18 cellular contexts compared by ENCODE assay signal in the genomic region with DNA sequence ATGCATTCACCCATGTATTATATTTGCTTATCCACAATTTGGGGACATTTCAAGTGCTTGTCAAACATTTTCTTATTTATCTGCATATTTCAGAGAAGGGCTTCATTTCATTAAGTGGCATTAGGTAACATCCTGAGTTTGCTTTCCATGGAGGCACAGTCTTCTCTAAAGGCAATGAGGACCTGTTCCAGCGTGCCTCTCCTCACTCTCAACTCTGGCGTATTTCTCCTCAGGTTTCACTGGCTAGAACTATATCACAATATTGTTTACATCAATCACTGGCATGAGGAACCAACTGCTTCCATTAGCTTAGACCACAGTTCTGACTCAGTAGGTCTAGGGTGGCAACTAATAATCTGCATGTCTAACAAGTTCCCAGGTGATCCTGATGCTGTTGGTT.
DNase-seq lines count a peak whose midpoint lies in the region; ATAC-seq and TF ChIP-seq lines count a peak whose summit lies in the region.
"Had no signal": no experiment of that assay in that cellular context is flagged by ENCODE, and none has a peak within 500 bp of the region (broad histone marks: within the 10 kb centered on the region; RNA-seq: fewer than 3 reads in every experiment).

No MANE protein-coding gene starts in this region.

- no peak overlapping the region for H3K56ac ChIP-seq in H9 (ENCODE audit: insufficient read length, low read depth, low read length)

- no peak overlapping the region for H3K27ac Mint-ChIP-seq in T-helper 2 cell treated with Interferon-gamma antibody and Interleukin-4, amounts not matched to agents 5 μg/mL and 100 μg/mL, for 36 hours
- H3K27ac Mint-ChIP-seq in H9 = no peak overlapping the region
- H3K27ac Mint-ChIP-seq in activated naive CD4-positive, alpha-beta T cell treated with anti-CD3 and anti-CD28 coated beads, Interleukin-2, amount 10 ng/mL, durations not matched to agents 7 days and 5 days = no peak overlapping the region
- H3K27ac Mint-ChIP-seq: activated naive CD8-positive, alpha-beta T cell treated with anti-CD3 and anti-CD28 coated beads, Interleukin-2, amount 10 ng/mL, durations not matched to agents 7 days and 5 days; activated T-helper 17 cell treated with anti-CD3 and anti-CD28 coated beads, Interleukin-2, amount 50 U/mL, for 72 hours; effector memory CD8-positive, alpha-beta T cell; neural progenitor cell; stimulated activated effector memory CD8-positive, alpha-beta T cell treated with anti-CD3 and anti-CD28 coated beads, Interleukin-12 subunit alpha, Interleukin-12 subunit beta, amount 100 ng/mL, for 72 hours had no signal

- H3K27me3 ChIP-seq in mammary epithelial cell (ENCODE audit: insufficient read depth, low read length) (no peaks in the 10 kb centered on the region), breast epithelium (no peaks in the 10 kb centered on the region), brain microvascular endothelial cell (replicated peaks) (no peaks in the 10 kb centered on the region), H9 (ENCODE audit: insufficient read depth, low read length) (no peaks in the 10 kb centered on the region)
- H3K27me3 ChIP-seq: BLaER1 treated with 17β-estradiol and CSF1 and Interleukin-3, amounts not matched to agents 10 nM and 100 nM; neural progenitor cell had no signal

- H3K9me3 ChIP-seq in mammary epithelial cell (replicated peaks; ENCODE audit: insufficient read depth, low read length) (no peaks in the 10 kb centered on the region), breast epithelium (no peaks in the 10 kb centered on the region), H9 (ENCODE audit: control insufficient read depth, low read depth, low read length) (no peaks in the 10 kb centered on the region)
- H3K9me3 ChIP-seq: prostate gland had no signal

- H4K91ac ChIP-seq in H9 (ENCODE audit: insufficient read length, low read depth, low read length) = no peak overlapping the region

- no peak overlapping the region for H3K4me3 Mint-ChIP-seq in T-helper 2 cell treated with Interferon-gamma antibody and Interleukin-4, amounts not matched to agents 5 μg/mL and 100 μg/mL, for 36 hours
- H3K4me3 Mint-ChIP-seq in H9 = no peak overlapping the region
- H3K4me3 Mint-ChIP-seq in activated naive CD4-positive, alpha-beta T cell treated with anti-CD3 and anti-CD28 coated beads, Interleukin-2, amount 10 ng/mL, durations not matched to agents 7 days and 5 days = no peak overlapping the region
- H3K4me3 Mint-ChIP-seq: activated naive CD8-positive, alpha-beta T cell treated with anti-CD3 and anti-CD28 coated beads, Interleukin-2, amount 10 ng/mL, durations not matched to agents 7 days and 5 days; activated T-helper 17 cell treated with anti-CD3 and anti-CD28 coated beads, Interleukin-2, amount 50 U/mL, for 72 hours; effector memory CD8-positive, alpha-beta T cell; neural progenitor cell; stimulated activated effector memory CD8-positive, alpha-beta T cell treated with anti-CD3 and anti-CD28 coated beads, Interleukin-12 subunit alpha, Interleukin-12 subunit beta, amount 100 ng/mL, for 72 hours had no signal

- no peaks in the 10 kb centered on the region for H3K36me3 Mint-ChIP-seq in T-helper 2 cell treated with Interferon-gamma antibody and Interleukin-4, amounts not matched to agents 5 μg/mL and 100 μg/mL, for 36 hours (ENCODE audit: low read depth)
- H3K36me3 Mint-ChIP-seq in H9 (ENCODE audit: insufficient read depth in 1 of 3, low read depth in 3 of 3) = peaks cover 0 to 15% (median 0%) of the 10 kb centered on the region in 3 experiments; a peak in 3 of 7 replicates
- no peaks in the 10 kb centered on the region for H3K36me3 Mint-ChIP-seq in activated naive CD4-positive, alpha-beta T cell treated with anti-CD3 and anti-CD28 coated beads, Interleukin-2, amount 10 ng/mL, durations not matched to agents 7 days and 5 days
- H3K36me3 Mint-ChIP-seq: activated naive CD8-positive, alpha-beta T cell treated with anti-CD3 and anti-CD28 coated beads, Interleukin-2, amount 10 ng/mL, durations not matched to agents 7 days and 5 days; neural progenitor cell; stimulated activated effector memory CD8-positive, alpha-beta T cell treated with anti-CD3 and anti-CD28 coated beads, Interleukin-12 subunit alpha, Interleukin-12 subunit beta, amount 100 ng/mL, for 72 hours had no signal

- WGBS in mammary epithelial cell (ENCODE audit: low coverage, missing lambda C conversion rate) = 81% methylated on average over 2 of the region's 2 CpGs
- WGBS in H9 (ENCODE audit: extremely low coverage, insufficient read length, low lambda C conversion rate) = no CpG with 5 or more reads among the region's 2 CpGs

- H3K9ac ChIP-seq in mammary epithelial cell (ENCODE audit: insufficient read depth, low read length) = no peak overlapping the region
- no peak overlapping the region for H3K9ac ChIP-seq in H9 (ENCODE audit: extremely low read depth, insufficient read length, low read length)
- H3K9ac ChIP-seq: BLaER1 treated with 17β-estradiol and CSF1 and Interleukin-3, amounts not matched to agents 10 nM and 100 nM; neural progenitor cell had no signal

- H3K27me3 Mint-ChIP-seq in T-helper 2 cell treated with Interferon-gamma antibody and Interleukin-4, amounts not matched to agents 5 μg/mL and 100 μg/mL, for 36 hours (ENCODE audit: low read depth) = peaks cover 10% of the 10 kb centered on the region
- no peaks in the 10 kb centered on the region; the same call in 1 of the 2 replicates for H3K27me3 Mint-ChIP-seq in H9 (ENCODE audit: low read depth)
- no peaks in the 10 kb centered on the region for H3K27me3 Mint-ChIP-seq in activated naive CD4-positive, alpha-beta T cell treated with anti-CD3 and anti-CD28 coated beads, Interleukin-2, amount 10 ng/mL, durations not matched to agents 7 days and 5 days
- H3K27me3 Mint-ChIP-seq: activated T-helper 17 cell treated with anti-CD3 and anti-CD28 coated beads, Interleukin-2, amount 50 U/mL, for 72 hours; effector memory CD8-positive, alpha-beta T cell had no signal

- no peak overlapping the region for H3K14ac ChIP-seq in H9 (ENCODE audit: insufficient read depth, low read length)

- in situ Hi-C loops in mammary epithelial cell (cut with MboI; ENCODE audit: low sequenced_read_pairs in 2 of 2) = loop anchor here in 1 of 2 donors (10.0 kb wide), 1 partner anchor 712 kb away; the partner anchor contains the start of gene HOXA13
- in situ Hi-C loops in brain microvascular endothelial cell (cut with HindIII; ENCODE audit: low pct_ligation_motif_present, low sequenced_read_pairs) = no loop called here

- no peak overlapping the region for H2BK20ac ChIP-seq in H9 (ENCODE audit: low read depth, low read length, poor library complexity, severe bottlenecking)

- peak overlapping the region; percentile 27 for H3K4me2 ChIP-seq in mammary epithelial cell (ENCODE audit: insufficient read depth, low read depth, low read length)
- no peak overlapping the region for H3K4me2 ChIP-seq in H9 (ENCODE audit: insufficient read depth, insufficient read length, low read length)
- H3K4me2 ChIP-seq: neural progenitor cell had no signal

- H4K5ac ChIP-seq in H9 (ENCODE audit: insufficient read length, low read depth, low read length) = no peak overlapping the region

- H3K9me3 Mint-ChIP-seq in T-helper 2 cell treated with Interferon-gamma antibody and Interleukin-4, amounts not matched to agents 5 μg/mL and 100 μg/mL, for 36 hours = no peaks in the 10 kb centered on the region
- H3K9me3 Mint-ChIP-seq in H9 = 0 out of 5 replicates have a peak, but pooled peaks cover 0 to 2% of the 10 kb centered on the region in 2 experiments
- H3K9me3 Mint-ChIP-seq in activated naive CD4-positive, alpha-beta T cell treated with anti-CD3 and anti-CD28 coated beads, Interleukin-2, amount 10 ng/mL, durations not matched to agents 7 days and 5 days = no peaks in the 10 kb centered on the region
- H3K9me3 Mint-ChIP-seq: activated naive CD8-positive, alpha-beta T cell treated with anti-CD3 and anti-CD28 coated beads, Interleukin-2, amount 10 ng/mL, durations not matched to agents 7 days and 5 days; activated T-helper 17 cell treated with anti-CD3 and anti-CD28 coated beads, Interleukin-2, amount 50 U/mL, for 72 hours; effector memory CD8-positive, alpha-beta T cell; stimulated activated effector memory CD8-positive, alpha-beta T cell treated with anti-CD3 and anti-CD28 coated beads, Interleukin-12 subunit alpha, Interleukin-12 subunit beta, amount 100 ng/mL, for 72 hours had no signal

- no peak overlapping the region for H3K23ac ChIP-seq in H9 (ENCODE audit: insufficient read length, low read depth, low read length)

- TF ChIP-seq CTCF in mammary epithelial cell (conservative IDR thresholded peaks at IDR 0.05 in 1 of 2, IDR thresholded peaks at IDR 0.05 in 1 of 2; ENCODE audit: extremely low read depth in 1 of 2, insufficient read depth in 1 of 2, low read depth in 1 of 2, low read length in 2 of 2) (no peak), breast epithelium (IDR thresholded peaks at IDR 0.05) (no peak), brain microvascular endothelial cell (IDR thresholded peaks at IDR 0.05; ENCODE audit: low read depth, low read length, missing control alignments) (no peak), H9 (conservative IDR thresholded peaks at IDR 0.05) (no peak)

- no peaks in the 10 kb centered on the region for H3K4me1 Mint-ChIP-seq in T-helper 2 cell treated with Interferon-gamma antibody and Interleukin-4, amounts not matched to agents 5 μg/mL and 100 μg/mL, for 36 hours (ENCODE audit: low read depth)
- peaks cover 41 to 42% of the 10 kb centered on the region in 2 experiments for H3K4me1 Mint-ChIP-seq in H9
- H3K4me1 Mint-ChIP-seq in activated naive CD4-positive, alpha-beta T cell treated with anti-CD3 and anti-CD28 coated beads, Interleukin-2, amount 10 ng/mL, durations not matched to agents 7 days and 5 days = no peaks in the 10 kb centered on the region
- H3K4me1 Mint-ChIP-seq: activated naive CD8-positive, alpha-beta T cell treated with anti-CD3 and anti-CD28 coated beads, Interleukin-2, amount 10 ng/mL, durations not matched to agents 7 days and 5 days; activated T-helper 17 cell treated with anti-CD3 and anti-CD28 coated beads, Interleukin-2, amount 50 U/mL, for 72 hours; stimulated activated effector memory CD8-positive, alpha-beta T cell treated with anti-CD3 and anti-CD28 coated beads, Interleukin-12 subunit alpha, Interleukin-12 subunit beta, amount 100 ng/mL, for 72 hours had no signal

- no peak for ATAC-seq in HG02884 (IDR thresholded peaks at IDR 0.05; ENCODE audit: unreplicated experiment)
- ATAC-seq: effector memory CD8-positive, alpha-beta T cell; left lobe of liver had no signal

- intact Hi-C loops in mammary epithelial cell (cut with micrococcal nuclease) = no loop called here
- intact Hi-C loops in breast epithelium (cut with DNase I; ENCODE audit: low total_unique reads) = no loop called here

- no peaks in the 10 kb centered on the region for H3K79me1 ChIP-seq in H9 (ENCODE audit: insufficient read depth, low read depth, low read length, poor library complexity, severe bottlenecking)

- no peak overlapping the region for H2AK5ac ChIP-seq in H9 (ENCODE audit: insufficient read length, low read length)

- CTCF ChIA-PET in mammary epithelial cell (lab: Charles Lee; ENCODE audit: low non-redundant PET) = no interaction called here
- CTCF ChIA-PET in activated naive CD4-positive, alpha-beta T cell treated with anti-CD3 and anti-CD28 coated beads, Interleukin-2, amount 10 ng/mL, durations not matched to agents 7 days and 5 days (lab: Charles Lee) = interaction anchor here (4.5 to 4.6 kb wide), 2 partner anchors 103 to 721 kb away, joined by 24 to 26 read pairs; no protein-coding TSS in a partner anchor

- no TSS peak for BruUV-seq in mammary epithelial cell (replicated peaks; lab: Mats Ljungman, UMichigan)

- H3K4ac ChIP-seq in H9 (ENCODE audit: low read depth, low read length) = no peak overlapping the region

- H3K4me3 ChIP-seq in mammary epithelial cell (replicated peaks in 1 of 3; ENCODE audit: insufficient read depth in 1 of 3, low read depth in 2 of 3, low read length in 3 of 3) = no peak overlapping the region
- no peak overlapping the region for H3K4me3 ChIP-seq in breast epithelium
- H3K4me3 ChIP-seq in brain microvascular endothelial cell (ENCODE audit: low read depth, low read length) = no peak overlapping the region
- H3K4me3 ChIP-seq: BLaER1 treated with 17β-estradiol and CSF1 and Interleukin-3, amounts not matched to agents 10 nM and 100 nM; neural progenitor cell; prostate gland had no signal

- H4K20me1 ChIP-seq in mammary epithelial cell (ENCODE audit: insufficient read depth, low read length) = no peaks in the 10 kb centered on the region
- H4K20me1 ChIP-seq in H9 (ENCODE audit: control insufficient read depth, insufficient read depth, insufficient read length) = no peaks in the 10 kb centered on the region

- H3K23me2 ChIP-seq in H9 (ENCODE audit: insufficient read length, low read depth, low read length, poor library complexity, severe bottlenecking) = no peaks in the 10 kb centered on the region

- no peak overlapping the region for H2BK120ac ChIP-seq in H9 (ENCODE audit: low read depth, low read length, poor library complexity, severe bottlenecking)

- no peak overlapping the region for H3K27ac ChIP-seq in mammary epithelial cell (ENCODE audit: insufficient read depth, low read depth, low read length)
- H3K27ac ChIP-seq in breast epithelium = no peak overlapping the region
- H3K27ac ChIP-seq in brain microvascular endothelial cell = peak overlapping the region; percentile 28
- H3K27ac ChIP-seq in H9 (ENCODE audit: insufficient read length, low read depth, low read length) = no peak overlapping the region
- H3K27ac ChIP-seq: BLaER1 treated with 17β-estradiol and CSF1 and Interleukin-3, amounts not matched to agents 10 nM and 100 nM; neural progenitor cell had no signal

- DNase-seq in mammary epithelial cell = peak; percentile 64
- DNase-seq in breast epithelium (ENCODE audit: low spot score in 2 of 2) = no peak
- peak; percentile 78 for DNase-seq in NCI-H2171 treated with DMSO at 0.1 percent for 48 hours (lab: John Stamatoyannopoulos, UW)
- no peak for DNase-seq in brain microvascular endothelial cell
- DNase-seq in T-helper 2 cell treated with Interferon-gamma antibody and Interleukin-4, amounts not matched to agents 5 μg/mL and 100 μg/mL, for 36 hours (ENCODE audit: low spot score) = no peak
- no peak for DNase-seq in H9
- no peak for DNase-seq in activated naive CD4-positive, alpha-beta T cell treated with anti-CD3 and anti-CD28 coated beads, Interleukin-2, amount 10 ng/mL, durations not matched to agents 7 days and 5 days
- DNase-seq: activated CD4-positive, alpha-beta T cell treated with anti-CD3 and anti-CD28 coated beads for 1 hour; activated naive CD8-positive, alpha-beta T cell treated with anti-CD3 and anti-CD28 coated beads, Interleukin-2, amount 10 ng/mL, durations not matched to agents 7 days and 5 days; effector memory CD8-positive, alpha-beta T cell; head of caudate nucleus had no signal

- H3K4me1 ChIP-seq in mammary epithelial cell (ENCODE audit: insufficient read depth, low read length) (peaks cover 24% of the 10 kb centered on the region), breast epithelium (no peaks in the 10 kb centered on the region), H9 (ENCODE audit: insufficient read depth, low read length) (peaks cover 14% of the 10 kb centered on the region; the same call in 1 of the 2 replicates)
- H3K4me1 ChIP-seq: prostate gland had no signal

- H3K18ac ChIP-seq in H9 (ENCODE audit: insufficient read length, low read depth, low read length) = no peak overlapping the region

- H2BK5ac ChIP-seq in H9 (ENCODE audit: insufficient read length, low read length) = no peak overlapping the region

- H3K79me2 ChIP-seq in mammary epithelial cell (ENCODE audit: insufficient read depth, low read length) (no peaks in the 10 kb centered on the region), H9 (ENCODE audit: insufficient read depth, low read length) (no peaks in the 10 kb centered on the region)

- H2BK15ac ChIP-seq in H9 (ENCODE audit: low read depth, low read length) = no peak overlapping the region

- no peak overlapping the region for H3T11ph ChIP-seq in H9 (ENCODE audit: low read length)

- H2AFZ ChIP-seq in mammary epithelial cell (ENCODE audit: low read depth, low read length) (no peak overlapping the region), H9 (ENCODE audit: low read length) (no peak overlapping the region)
- H2AFZ ChIP-seq: neural progenitor cell had no signal

- H2BK12ac ChIP-seq in H9 (ENCODE audit: insufficient read length, low read depth, low read length) = no peak overlapping the region

- H4K8ac ChIP-seq in H9 (replicated peaks; ENCODE audit: insufficient read length, low read depth, low read length) = no peak overlapping the region

- dilution Hi-C loops in mammary epithelial cell (cut with HindIII; ENCODE audit: low sequenced_read_pairs) = no loop called here

- no peak for TF ChIP-seq POLR2A in breast epithelium (IDR thresholded peaks at IDR 0.05)

- H3K36me3 ChIP-seq in mammary epithelial cell (ENCODE audit: insufficient read depth, low read length) (no peaks in the 10 kb centered on the region), breast epithelium (no peaks in the 10 kb centered on the region), brain microvascular endothelial cell (replicated peaks) (no peaks in the 10 kb centered on the region)
- H3K36me3 ChIP-seq: neural progenitor cell, prostate gland had no signal

Comparison
In these comparisons a context has a peak if more than half of its experiments do, and no peak if none do; other contexts are left out.
1. DNase-seq: peak in mammary epithelial cell (single experiment) and NCI-H2171 treated with DMSO at 0.1 percent for 48 hours (single experiment); none in breast epithelium (0 of 2), brain microvascular endothelial cell (single experiment), T-helper 2 cell treated with Interferon-gamma antibody and Interleukin-4, amounts not matched to agents 5 μg/mL and 100 μg/mL, for 36 hours (single experiment), H9 (single experiment) and activated naive CD4-positive, alpha-beta T cell treated with anti-CD3 and anti-CD28 coated beads, Interleukin-2, amount 10 ng/mL, durations not matched to agents 7 days and 5 days (single experiment).